In the genomic region with DNA sequence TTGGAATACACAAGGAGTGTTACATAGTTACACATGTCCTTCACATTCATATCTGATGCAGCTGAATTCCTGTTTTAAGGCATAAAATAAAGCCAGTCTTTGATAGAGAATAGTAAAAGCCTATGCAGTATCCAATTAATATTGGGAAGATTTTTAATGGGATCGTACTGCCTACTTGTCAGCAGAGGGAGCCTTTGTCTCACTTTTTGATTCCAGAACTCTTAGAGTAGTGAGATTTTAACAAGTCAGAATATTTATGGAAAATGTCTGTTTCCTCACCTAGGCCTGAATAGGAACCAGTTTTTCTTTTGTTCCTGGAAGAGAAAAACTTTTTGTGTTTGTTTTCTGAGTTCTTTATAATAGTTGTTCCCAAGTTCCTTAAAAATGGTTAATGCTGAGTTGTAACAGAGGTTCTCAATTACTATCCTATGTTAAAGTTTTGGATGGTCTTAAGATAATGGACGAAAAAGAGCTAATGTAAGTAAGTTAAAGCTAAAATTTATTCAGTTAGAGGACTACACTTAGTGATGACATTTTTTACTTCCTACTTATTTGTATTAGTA, we compare ENCODE assay signal across 9 cellular contexts.
DNase-seq lines count a peak whose midpoint lies in the region; ATAC-seq, FAIRE-seq and TF ChIP-seq lines count a peak whose summit lies in the region.
"Had no signal": no experiment of that assay in that cellular context is flagged by ENCODE, and none has a peak within 500 bp of the region (broad histone marks: within the 10 kb centered on the region; RNA-seq: fewer than 3 reads in every experiment).

No MANE protein-coding gene starts in this region.

- peaks cover 0 to 2% of the 10 kb centered on the region in 2 donors for H3K4me1 Mint-ChIP-seq in stimulated activated naive B cell treated with anti-CD40 and anti-IgM and Interleukin-4, amounts not matched to agents 10 μg/mL and 1 μg/mL and 100 μg/mL, for 72 hours

- H3K4me1 ChIP-seq in heart left ventricle: peaks cover 0 to 2% (median 0%) of the 10 kb centered on the region in 12 donors
- H3K4me1 ChIP-seq in smooth muscle cell (ENCODE audit: low read depth): no peaks in the 10 kb centered on the region

- H3K36me3 ChIP-seq in heart left ventricle (no peaks in the 10 kb centered on the region), smooth muscle cell (ENCODE audit: low read depth) (no peaks in the 10 kb centered on the region)

- TF ChIP-seq CTCF in GM12865 (IDR thresholded peaks at IDR 0.05; ENCODE audit: insufficient read depth, low read depth, low read length, missing control alignments): peak; percentile 40
- peak; percentile 31 to 78 (median 70) for TF ChIP-seq CTCF in heart left ventricle (IDR thresholded peaks at IDR 0.05)
- TF ChIP-seq CTCF in smooth muscle cell (IDR thresholded peaks at IDR 0.05; ENCODE audit: borderline replicate concordance, insufficient read depth, poor library complexity, severe bottlenecking): peak; percentile 75

- H3K27ac Mint-ChIP-seq in stimulated activated naive B cell treated with anti-CD40 and anti-IgM and Interleukin-4, amounts not matched to agents 10 μg/mL and 1 μg/mL and 100 μg/mL, for 72 hours: no peak overlapping the region

- H3K4me2 ChIP-seq in smooth muscle cell: no peak overlapping the region

- H3K79me2 ChIP-seq in smooth muscle cell (ENCODE audit: low read depth): no peaks in the 10 kb centered on the region

- 43 to 47% (median 44%) methylated on average over 2 of the region's 2 CpGs for WGBS in heart left ventricle, 4 donors
- WGBS in smooth muscle cell (ENCODE audit: low lambda C conversion rate): 49% methylated on average over 2 of the region's 2 CpGs

- no peaks in the 10 kb centered on the region for H3K36me3 Mint-ChIP-seq in stimulated activated naive B cell treated with anti-CD40 and anti-IgM and Interleukin-4, amounts not matched to agents 10 μg/mL and 1 μg/mL and 100 μg/mL, for 72 hours

- H3K9ac ChIP-seq in smooth muscle cell (ENCODE audit: low read depth): no peak overlapping the region

- intact Hi-C loops in heart left ventricle (cut with DNase I): loop anchor here (2.0 to 10.0 kb wide), 8 partner anchors 471 to 691 kb away; no protein-coding TSS in a partner anchor

- no peaks in the 10 kb centered on the region for H3F3A ChIP-seq in smooth muscle cell (ENCODE audit: low read depth)

- H3K4me3 Mint-ChIP-seq in stimulated activated naive B cell treated with anti-CD40 and anti-IgM and Interleukin-4, amounts not matched to agents 10 μg/mL and 1 μg/mL and 100 μg/mL, for 72 hours: no peak overlapping the region

- H2AFZ ChIP-seq in smooth muscle cell (ENCODE audit: low read depth): no peak overlapping the region

- no peaks in the 10 kb centered on the region for H3K27me3 Mint-ChIP-seq in stimulated activated naive B cell treated with anti-CD40 and anti-IgM and Interleukin-4, amounts not matched to agents 10 μg/mL and 1 μg/mL and 100 μg/mL, for 72 hours

- DNase-seq in GM12865 (ENCODE audit: low read depth) (peak; percentile 29), NCI-H1417 (lab: John Stamatoyannopoulos, UW) (peak in 2 of 3 experiments; percentile 30 to 75), heart left ventricle (no peak), smooth muscle cell (lab: John Stamatoyannopoulos, UW; ENCODE audit: unreplicated experiment) (no peak)
- no peak for DNase-seq in activated T-cell treated with anti-CD3 and anti-CD28 coated beads, Interleukin-2, amount 50 U/mL, for 1 hour
- no peak for DNase-seq in stimulated activated naive B cell treated with anti-CD40 and anti-IgM and Interleukin-4, amounts not matched to agents 10 μg/mL and 1 μg/mL and 100 μg/mL, for 72 hours
- DNase-seq: right cardiac atrium had no signal

- no peak for TF ChIP-seq POLR2A in heart left ventricle (IDR thresholded peaks at IDR 0.05)

- ATAC-seq in heart left ventricle (peak in 2 of 4 donors; percentile 51 to 64), GM21737 (IDR thresholded peaks at IDR 0.05; ENCODE audit: unreplicated experiment) (no peak)
- ATAC-seq in stimulated activated naive B cell treated with anti-CD40 and anti-IgM and Interleukin-4, amounts not matched to agents 10 μg/mL and 1 μg/mL and 100 μg/mL, for 72 hours (replicated peaks): no peak

- H3K4me3 ChIP-seq in GM12865 (ENCODE audit: low read depth, low read length) (no peak overlapping the region), heart left ventricle (no peak overlapping the region), smooth muscle cell (no peak overlapping the region)

- H3K27me3 ChIP-seq in heart left ventricle (no peaks in the 10 kb centered on the region), smooth muscle cell (ENCODE audit: low read depth) (no peaks in the 10 kb centered on the region)

- H3K9me3 ChIP-seq in heart left ventricle: no peaks in the 10 kb centered on the region
- H3K9me3 ChIP-seq in smooth muscle cell (replicated peaks; ENCODE audit: low read depth): no peaks in the 10 kb centered on the region

- no peak overlapping the region for H3K27ac ChIP-seq in heart left ventricle
- no peak overlapping the region for H3K27ac ChIP-seq in smooth muscle cell (ENCODE audit: low read depth)

- peaks cover 24% of the 10 kb centered on the region for H4K20me1 ChIP-seq in smooth muscle cell (ENCODE audit: low read depth)

- no peaks in the 10 kb centered on the region for H3K9me3 Mint-ChIP-seq in stimulated activated naive B cell treated with anti-CD40 and anti-IgM and Interleukin-4, amounts not matched to agents 10 μg/mL and 1 μg/mL and 100 μg/mL, for 72 hours

- peak; percentile 69 for FAIRE-seq in TTC549 (lab: Jason Lieb, UNC)

Comparison
In these comparisons a context has a peak if more than half of its experiments do, and no peak if none do; other contexts are left out.
1. DNase-seq: peak in GM12865 (single experiment) and NCI-H1417 (2 of 3); none in heart left ventricle (0 of 5), smooth muscle cell (single experiment), activated T-cell treated with anti-CD3 and anti-CD28 coated beads, Interleukin-2, amount 50 U/mL, for 1 hour (single experiment) and stimulated activated naive B cell treated with anti-CD40 and anti-IgM and Interleukin-4, amounts not matched to agents 10 μg/mL and 1 μg/mL and 100 μg/mL, for 72 hours (single experiment).
2. Peak in every context shown above with its lines, with median percentiles within 50 percentile points of each other: CTCF ChIP-seq.